ENCODE assay signal across 9 cellular contexts in the genomic region with DNA sequence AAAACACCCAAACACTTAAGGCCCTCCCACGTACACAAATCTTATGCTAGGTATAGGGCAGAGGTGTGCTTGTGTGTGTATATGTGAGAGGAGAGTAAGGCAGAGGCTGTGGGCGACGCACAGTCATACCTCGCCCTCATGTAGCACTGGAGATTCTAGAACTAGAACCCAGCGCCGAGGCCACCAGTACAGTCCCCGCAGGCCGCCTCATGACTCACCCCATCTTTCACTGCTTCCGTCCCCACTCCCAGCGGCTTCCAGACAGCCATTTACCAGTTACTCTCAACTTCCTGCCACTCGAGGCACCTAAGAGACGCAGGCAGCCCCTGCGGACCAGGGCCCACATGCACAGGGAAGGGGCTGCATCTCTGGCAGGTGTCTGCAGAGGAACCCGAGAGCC. TPM values are rescaled to one million over a fixed set of nuclear protein-coding genes. Genes with fewer than 3 reads are reported as not detected.
DNase-seq lines count a peak whose midpoint lies in the region; ATAC-seq and TF ChIP-seq lines count a peak whose summit lies in the region.
"Had no signal": no experiment of that assay in that cellular context is flagged by ENCODE, and none has a peak within 500 bp of the region (broad histone marks: within the 10 kb centered on the region; RNA-seq: fewer than 3 reads in every experiment).

No MANE protein-coding gene starts in this region.

- peak; percentile 50 for DNase-seq in activated CD4-positive, alpha-beta T cell treated with anti-CD3 and anti-CD28 coated beads for 1 hour
- DNase-seq in activated naive CD4-positive, alpha-beta T cell treated with Interleukin-2 at 50 U/mL for 16 hours: peak; percentile 85
- DNase-seq in stimulated activated naive CD8-positive, alpha-beta T cell treated with anti-CD3 and anti-CD28 coated beads, Interleukin-15, amount 100 ng/mL, for 72 hours: peak; percentile 29 to 34
- DNase-seq in neural progenitor cell (ENCODE audit: low spot score) (no peak), H7 (no peak), posterior cingulate gyrus (no peak)
- DNase-seq: NCI-H774 had no signal

- peaks cover 22% of the 10 kb centered on the region for H3K36me3 Mint-ChIP-seq in neural progenitor cell

- H3K9me3 ChIP-seq in parathyroid adenoma (ENCODE audit: control insufficient read depth, low read length): no peaks in the 10 kb centered on the region
- no peaks in the 10 kb centered on the region for H3K9me3 ChIP-seq in neural progenitor cell (ENCODE audit: low read depth)

- no peaks in the 10 kb centered on the region for H3K27me3 Mint-ChIP-seq in stimulated activated naive CD8-positive, alpha-beta T cell treated with anti-CD3 and anti-CD28 coated beads, Interleukin-15, amount 100 ng/mL, for 72 hours
- peaks cover 1% of the 10 kb centered on the region for H3K27me3 Mint-ChIP-seq in neural progenitor cell (ENCODE audit: insufficient read depth, low read depth)

- no peaks in the 10 kb centered on the region for H3K36me3 ChIP-seq in parathyroid adenoma (ENCODE audit: control insufficient read depth, insufficient read depth, low read length)
- H3K36me3 ChIP-seq in neural progenitor cell: peaks cover 7% of the 10 kb centered on the region
- peaks cover 31% of the 10 kb centered on the region for H3K36me3 ChIP-seq in H7 (replicated peaks; ENCODE audit: control insufficient read depth, insufficient read depth, low read length)

- peak overlapping the region in 1 of 2 donors; percentile 66 for H3K27ac Mint-ChIP-seq in stimulated activated naive CD8-positive, alpha-beta T cell treated with anti-CD3 and anti-CD28 coated beads, Interleukin-15, amount 100 ng/mL, for 72 hours
- H3K27ac Mint-ChIP-seq in neural progenitor cell: no peak overlapping the region

- H3K27ac ChIP-seq in parathyroid adenoma: peak overlapping the region; percentile 57
- H3K27ac ChIP-seq in neural progenitor cell: no peak overlapping the region

- no peak overlapping the region for H3K9ac ChIP-seq in parathyroid adenoma
- H3K9ac ChIP-seq in neural progenitor cell: no peak overlapping the region

- H3K4me3 ChIP-seq in parathyroid adenoma (ENCODE audit: low read depth, low read length) (no peak overlapping the region), neural progenitor cell (no peak overlapping the region), H7 (ENCODE audit: insufficient read depth, low read depth, low read length) (no peak overlapping the region)

- H3K27me3 ChIP-seq in parathyroid adenoma (ENCODE audit: control insufficient read depth, insufficient read depth, low read length): no peaks in the 10 kb centered on the region
- no peaks in the 10 kb centered on the region for H3K27me3 ChIP-seq in neural progenitor cell
- H3K27me3 ChIP-seq in H7 (ENCODE audit: control insufficient read depth, insufficient read depth, low read length): no peaks in the 10 kb centered on the region

- H3K9me3 Mint-ChIP-seq in stimulated activated naive CD8-positive, alpha-beta T cell treated with anti-CD3 and anti-CD28 coated beads, Interleukin-15, amount 100 ng/mL, for 72 hours: no peaks in the 10 kb centered on the region
- no peaks in the 10 kb centered on the region for H3K9me3 Mint-ChIP-seq in neural progenitor cell

- H3K4me2 ChIP-seq in parathyroid adenoma (ENCODE audit: low read length): no peak overlapping the region
- no peak overlapping the region for H3K4me2 ChIP-seq in neural progenitor cell

- peaks cover 53% of the 10 kb centered on the region for H3K4me1 Mint-ChIP-seq in stimulated activated naive CD8-positive, alpha-beta T cell treated with anti-CD3 and anti-CD28 coated beads, Interleukin-15, amount 100 ng/mL, for 72 hours
- H3K4me1 Mint-ChIP-seq in neural progenitor cell: no peaks in the 10 kb centered on the region

- H2AFZ ChIP-seq in parathyroid adenoma: no peak overlapping the region
- no peak overlapping the region for H2AFZ ChIP-seq in neural progenitor cell (replicated peaks)

- H3K79me2 ChIP-seq in parathyroid adenoma: no peaks in the 10 kb centered on the region
- H3K79me2 ChIP-seq in neural progenitor cell (ENCODE audit: low read depth): no peaks in the 10 kb centered on the region

- no peak for TF ChIP-seq CTCF in parathyroid adenoma (IDR thresholded peaks at IDR 0.05)
- no peak for TF ChIP-seq CTCF in neural progenitor cell (IDR thresholded peaks at IDR 0.05)

- H4K20me1 ChIP-seq in neural progenitor cell (ENCODE audit: low read depth): no peaks in the 10 kb centered on the region

- H3F3A ChIP-seq in neural progenitor cell (ENCODE audit: low read depth): no peaks in the 10 kb centered on the region

- peak; percentile 91 for ATAC-seq in stimulated activated naive CD8-positive, alpha-beta T cell treated with anti-CD3 and anti-CD28 coated beads, Interleukin-15, amount 100 ng/mL, for 72 hours
- no peak for ATAC-seq in GM19324 (IDR thresholded peaks at IDR 0.05; ENCODE audit: low FRiP score, unreplicated experiment)

- intact Hi-C loops in posterior cingulate gyrus (cut with DNase I): no loop called here

- H3K4me3 Mint-ChIP-seq in stimulated activated naive CD8-positive, alpha-beta T cell treated with anti-CD3 and anti-CD28 coated beads, Interleukin-15, amount 100 ng/mL, for 72 hours: no peak overlapping the region
- H3K4me3 Mint-ChIP-seq in neural progenitor cell: no peak overlapping the region

- no peaks in the 10 kb centered on the region for H3K4me1 ChIP-seq in parathyroid adenoma
- no peaks in the 10 kb centered on the region for H3K4me1 ChIP-seq in neural progenitor cell

RNA-seq across cellular contexts. Expression of a gene that starts 23.2 kb away (rescaled TPM):
- total RNA-seq in neural progenitor cell (ENCODE audit: low replicate concordance): 14.8 and 16.0 TPM in 2 replicates
- 10.3 and 11.3 TPM in 2 replicates for total RNA-seq in H7 (2014; rRNA removed; shearing (Covaris generic))

RNA-seq across cellular contexts. Expression of a gene that starts 35.3 kb away (rescaled TPM):
- total RNA-seq in neural progenitor cell (ENCODE audit: low replicate concordance): 16.6 and 20.4 TPM in 2 replicates
- 24.6 and 32.8 TPM in 2 replicates for total RNA-seq in H7 (2014; rRNA removed; shearing (Covaris generic))

Comparison
In these comparisons a context has a peak if more than half of its experiments do, and no peak if none do; other contexts are left out.
1. DNase-seq: peak in activated CD4-positive, alpha-beta T cell treated with anti-CD3 and anti-CD28 coated beads for 1 hour (single experiment), activated naive CD4-positive, alpha-beta T cell treated with Interleukin-2 at 50 U/mL for 16 hours (single experiment) and stimulated activated naive CD8-positive, alpha-beta T cell treated with anti-CD3 and anti-CD28 coated beads, Interleukin-15, amount 100 ng/mL, for 72 hours (2 of 2); none in neural progenitor cell (single experiment), H7 (single experiment) and posterior cingulate gyrus (0 of 10).